Comparison of ENCODE assay signal across 25 cellular contexts in the genomic region with DNA sequence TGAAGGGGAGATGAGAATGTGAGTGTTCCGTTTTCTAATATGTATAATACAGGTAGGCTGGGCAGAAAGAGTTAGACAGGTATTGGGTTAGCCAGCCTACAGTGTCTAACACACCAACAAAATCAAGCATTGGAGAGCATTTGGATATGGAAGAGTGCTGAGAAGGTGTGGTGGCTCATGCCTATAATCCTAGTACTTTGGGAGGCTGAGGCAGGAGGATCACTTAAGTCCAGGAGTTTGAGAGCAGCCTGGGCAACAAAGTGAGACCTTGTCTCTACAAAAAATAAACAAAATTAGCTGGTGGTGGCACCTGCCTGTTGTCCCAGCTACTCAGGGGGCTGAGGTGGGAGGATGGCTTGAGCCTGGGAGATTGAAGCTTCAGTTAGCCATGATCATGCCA.
"Had no signal": no experiment of that assay in that cellular context is flagged by ENCODE, and none has a peak within 500 bp of the region (broad histone marks: within the 10 kb centered on the region; RNA-seq: fewer than 3 reads in every experiment).

No MANE protein-coding gene starts in this region.

- H3K27me3 Mint-ChIP-seq: activated CD8-positive, alpha-beta T cell treated with anti-CD3 and anti-CD28 coated beads for 36 hours; activated naive CD4-positive, alpha-beta T cell treated with anti-CD3 and anti-CD28 coated beads, Interleukin-2, amount 50 U/mL, for 24 hours; activated T-cell treated with anti-CD3 and anti-CD28 coated beads, Interleukin-2, amount 50 U/mL, for 24 hours had no signal

- H3K27ac ChIP-seq: ascending aorta, cardiac muscle cell, SJCRH30, SK-N-MC had no signal

- DNase-seq: activated CD4-positive, alpha-beta T cell treated with anti-CD3 and anti-CD28 coated beads, Interleukin-2, amount 10 ng/mL, durations not matched to agents 24 days and 14 days; activated CD4-positive, alpha-beta T cell treated with anti-CD3 and anti-CD28 coated beads, Interleukin-2, amount 50 U/mL, for 4 hours; amygdala; NCI-H1048; NCI-H1105 treated with DMSO at 0.1 percent for 48 hours; NCI-H1436; NCI-H1694; NCI-H1930; NCI-H2081 treated with DMSO at 0.1 percent for 48 hours; NCI-H345; NCI-H526; NCI-H748 treated with DMSO at 0.1 percent for 48 hours; SHP77; SJCRH30 had no signal

- H3K4me1 ChIP-seq: SJCRH30 had no signal

- H3K9me3 Mint-ChIP-seq: activated CD4-positive, alpha-beta T cell treated with anti-CD3 and anti-CD28 coated beads, Interleukin-2, amount 10 ng/mL, durations not matched to agents 24 days and 14 days; activated CD8-positive, alpha-beta T cell treated with anti-CD3 and anti-CD28 coated beads for 36 hours; activated naive CD4-positive, alpha-beta T cell treated with anti-CD3 and anti-CD28 coated beads, Interleukin-2, amount 50 U/mL, for 24 hours; activated naive CD8-positive, alpha-beta T cell treated with anti-CD3 and anti-CD28 coated beads, Interleukin-2, amount 10 ng/mL, durations not matched to agents 7 days and 5 days; activated T-cell treated with anti-CD3 and anti-CD28 coated beads, Interleukin-2, amount 50 U/mL, for 24 hours; activated T-helper 2 cell treated with anti-CD3 and anti-CD28 coated beads, Interferon-gamma antibody, Interleukin-2, Interleukin-4, amounts not matched to agents 10 μg/mL and 5 μg/mL and 100 μg/mL, durations not matched to agents 14 hours and 24 hours and 36 hours; T-helper 2 cell treated with Interferon-gamma antibody and Interleukin-4, amounts not matched to agents 5 μg/mL and 100 μg/mL, for 36 hours had no signal

- H3K27ac Mint-ChIP-seq: activated CD4-positive, alpha-beta T cell treated with anti-CD3 and anti-CD28 coated beads, Interleukin-2, amount 10 ng/mL, durations not matched to agents 24 days and 14 days; activated CD8-positive, alpha-beta T cell treated with anti-CD3 and anti-CD28 coated beads for 36 hours; activated naive CD4-positive, alpha-beta T cell treated with anti-CD3 and anti-CD28 coated beads, Interleukin-2, amount 50 U/mL, for 24 hours; activated T-helper 2 cell treated with anti-CD3 and anti-CD28 coated beads, Interferon-gamma antibody, Interleukin-2, Interleukin-4, amounts not matched to agents 10 μg/mL and 5 μg/mL and 100 μg/mL, durations not matched to agents 14 hours and 24 hours and 36 hours; T-helper 2 cell treated with Interferon-gamma antibody and Interleukin-4, amounts not matched to agents 5 μg/mL and 100 μg/mL, for 36 hours had no signal

- ATAC-seq: K562, Panc1 had no signal

- H3K4me3 ChIP-seq: ascending aorta, cardiac muscle cell, K562, SJCRH30, SK-N-MC had no signal

- H3K9me3 ChIP-seq: ascending aorta, SJCRH30 had no signal

- H3K36me3 ChIP-seq: ascending aorta, cardiac muscle cell, SJCRH30 had no signal

- H3K36me3 Mint-ChIP-seq: activated naive CD4-positive, alpha-beta T cell treated with anti-CD3 and anti-CD28 coated beads, Interleukin-2, amount 50 U/mL, for 24 hours; activated naive CD8-positive, alpha-beta T cell treated with anti-CD3 and anti-CD28 coated beads, Interleukin-2, amount 10 ng/mL, durations not matched to agents 7 days and 5 days had no signal

- H3K4me3 Mint-ChIP-seq: activated CD4-positive, alpha-beta T cell treated with anti-CD3 and anti-CD28 coated beads, Interleukin-2, amount 10 ng/mL, durations not matched to agents 24 days and 14 days; activated CD8-positive, alpha-beta T cell treated with anti-CD3 and anti-CD28 coated beads for 36 hours; activated T-cell treated with anti-CD3 and anti-CD28 coated beads, Interleukin-2, amount 50 U/mL, for 24 hours; T-helper 2 cell treated with Interferon-gamma antibody and Interleukin-4, amounts not matched to agents 5 μg/mL and 100 μg/mL, for 36 hours had no signal

- H3K27me3 ChIP-seq: ascending aorta, cardiac muscle cell had no signal
